In the genomic region with DNA sequence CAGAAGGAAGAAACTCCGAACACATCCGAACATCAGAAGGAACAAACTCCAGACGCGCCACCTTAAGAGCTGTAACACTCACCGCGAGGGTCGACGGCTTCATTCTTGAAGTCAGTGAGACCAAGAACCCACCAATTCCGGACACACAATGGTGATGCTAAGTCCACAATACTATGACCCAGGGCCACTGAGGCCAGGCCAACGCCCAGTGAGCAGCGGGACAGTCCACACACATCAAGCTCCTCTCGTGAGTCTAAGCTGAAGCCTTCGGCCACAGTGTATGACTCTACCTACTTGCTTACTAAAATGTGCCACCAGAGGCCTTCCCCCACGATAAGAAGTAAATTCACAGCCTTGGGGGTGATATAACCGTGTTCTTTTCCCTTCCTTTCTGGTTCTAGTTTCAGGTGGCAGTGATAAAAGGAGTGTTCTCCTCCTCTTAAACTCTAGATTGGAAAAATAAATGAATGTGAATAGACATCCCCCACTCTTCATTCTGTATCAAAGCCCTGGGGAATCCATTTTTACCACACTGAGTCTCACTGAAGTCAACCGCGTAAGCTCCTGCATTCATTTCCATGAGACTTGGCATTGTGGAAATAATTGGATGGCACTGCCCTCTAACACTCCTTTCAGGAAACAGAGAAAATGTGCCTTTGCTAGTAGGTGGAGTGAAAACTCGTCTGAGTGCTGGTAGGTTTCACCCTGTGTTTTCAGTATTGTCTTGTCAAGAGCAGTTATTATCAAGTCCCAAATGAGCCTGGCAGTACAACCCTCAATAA, we compare ENCODE assay signal across 1 cellular context.
TF ChIP-seq lines count a peak whose summit lies in the region.

No MANE protein-coding gene starts in this region.

TF ChIP-seq in K562, 482 proteins besides CTCF, POLR2A, EP300 and RAD21:
- TF ChIP-seq NR4A1 (CRISPR knock-in tag; IDR thresholded peaks at IDR 0.05) (no peak), NR4A1 (tag; IDR thresholded peaks at IDR 0.05) (no peak), EHMT2 (IDR thresholded peaks at IDR 0.05) (no peak), DEAF1 (CRISPR knock-in tag; IDR thresholded peaks at IDR 0.05) (no peak), ETV5 (CRISPR knock-in tag; IDR thresholded peaks at IDR 0.05; ENCODE audit: low read depth) (no peak), LCOR (CRISPR knock-in tag; IDR thresholded peaks at IDR 0.05) (no peak), KLF6 (CRISPR knock-in tag; IDR thresholded peaks at IDR 0.05; ENCODE audit: borderline replicate concordance) (no peak), NFE2L1 (tag; IDR thresholded peaks at IDR 0.05; ENCODE audit: borderline replicate concordance, low read depth) (no peak), POLR2AphosphoS2 (IDR thresholded peaks at IDR 0.05; ENCODE audit: low read length) (no peak), ZNF280B (CRISPR knock-in tag; IDR thresholded peaks at IDR 0.05) (no peak), ATF3 (IDR thresholded peaks at IDR 0.05) (no peak), ATF3 (CRISPR knock-in tag; conservative IDR thresholded peaks at IDR 0.05) (no peak), BCOR (IDR thresholded peaks at IDR 0.05) (no peak), MAFF (IDR thresholded peaks at IDR 0.05; ENCODE audit: low read length) (no peak), TSC22D4 (tag; IDR thresholded peaks at IDR 0.05) (no peak), ERF (CRISPR knock-in tag; IDR thresholded peaks at IDR 0.05) (no peak), MBD2 (IDR thresholded peaks at IDR 0.05; ENCODE audit: borderline replicate concordance, low read depth) (no peak), SAFB (IDR thresholded peaks at IDR 0.05; ENCODE audit: borderline replicate concordance, low read depth, low read length) (no peak)
- TF ChIP-seq, protein P1, sequence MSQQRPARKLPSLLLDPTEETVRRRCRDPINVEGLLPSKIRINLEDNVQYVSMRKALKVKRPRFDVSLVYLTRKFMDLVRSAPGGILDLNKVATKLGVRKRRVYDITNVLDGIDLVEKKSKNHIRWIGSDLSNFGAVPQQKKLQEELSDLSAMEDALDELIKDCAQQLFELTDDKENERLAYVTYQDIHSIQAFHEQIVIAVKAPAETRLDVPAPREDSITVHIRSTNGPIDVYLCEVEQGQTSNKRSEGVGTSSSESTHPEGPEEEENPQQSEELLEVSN (IDR thresholded peaks at IDR 0.05; ENCODE audit: borderline replicate concordance in 1 of 2, extremely low read depth in 1 of 2, insufficient read depth in 1 of 2, insufficient read length in 1 of 2, low read depth in 1 of 2, low read length in 1 of 2, poor library complexity in 1 of 2, severe bottlenecking in 1 of 2), result no peak
- TF ChIP-seq, protein P2, sequence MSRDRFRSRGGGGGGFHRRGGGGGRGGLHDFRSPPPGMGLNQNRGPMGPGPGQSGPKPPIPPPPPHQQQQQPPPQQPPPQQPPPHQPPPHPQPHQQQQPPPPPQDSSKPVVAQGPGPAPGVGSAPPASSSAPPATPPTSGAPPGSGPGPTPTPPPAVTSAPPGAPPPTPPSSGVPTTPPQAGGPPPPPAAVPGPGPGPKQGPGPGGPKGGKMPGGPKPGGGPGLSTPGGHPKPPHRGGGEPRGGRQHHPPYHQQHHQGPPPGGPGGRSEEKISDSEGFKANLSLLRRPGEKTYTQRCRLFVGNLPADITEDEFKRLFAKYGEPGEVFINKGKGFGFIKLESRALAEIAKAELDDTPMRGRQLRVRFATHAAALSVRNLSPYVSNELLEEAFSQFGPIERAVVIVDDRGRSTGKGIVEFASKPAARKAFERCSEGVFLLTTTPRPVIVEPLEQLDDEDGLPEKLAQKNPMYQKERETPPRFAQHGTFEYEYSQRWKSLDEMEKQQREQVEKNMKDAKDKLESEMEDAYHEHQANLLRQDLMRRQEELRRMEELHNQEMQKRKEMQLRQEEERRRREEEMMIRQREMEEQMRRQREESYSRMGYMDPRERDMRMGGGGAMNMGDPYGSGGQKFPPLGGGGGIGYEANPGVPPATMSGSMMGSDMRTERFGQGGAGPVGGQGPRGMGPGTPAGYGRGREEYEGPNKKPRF (IDR thresholded peaks at IDR 0.05; ENCODE audit: low read depth, low read length), result no peak
